In the genomic region with DNA sequence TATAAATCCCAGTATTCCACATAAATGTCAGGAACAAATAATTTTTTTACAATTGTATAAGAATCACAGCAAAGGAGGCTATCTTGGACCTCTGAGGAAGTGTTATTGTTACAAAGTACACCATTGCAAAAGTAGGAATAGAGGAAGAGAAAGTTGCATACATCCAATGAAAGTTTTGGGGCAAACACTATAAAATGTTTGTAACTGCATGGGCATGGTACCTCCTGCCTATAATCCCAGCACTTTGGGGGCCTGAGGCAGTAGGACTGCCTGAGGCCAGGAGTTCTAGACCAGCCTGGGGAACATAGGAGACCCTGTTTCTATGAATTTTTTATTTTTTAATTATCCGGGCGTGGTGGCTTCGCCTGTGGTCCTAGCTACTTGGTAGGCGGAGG, we compare ENCODE assay signal across 8 cellular contexts. TPM values are rescaled to one million over a fixed set of nuclear protein-coding genes. Genes with fewer than 3 reads are reported as not detected.
DNase-seq lines count a peak whose midpoint lies in the region; FAIRE-seq and TF ChIP-seq lines count a peak whose summit lies in the region.

No MANE protein-coding gene starts in this region.

- peak overlapping the region; percentile 79 for H3K9ac ChIP-seq in GM23248

- no peaks in the 10 kb centered on the region for H4K20me1 ChIP-seq in GM23248 (ENCODE audit: insufficient read depth)

- H3K36me3 ChIP-seq in GM23248 (ENCODE audit: low read depth) (no peaks in the 10 kb centered on the region), esophagus muscularis mucosa (peaks cover 0 to 16% (median 4%) of the 10 kb centered on the region in 4 donors)

- no peak for TF ChIP-seq POLR2A in esophagus muscularis mucosa (IDR thresholded peaks at IDR 0.05; ENCODE audit: low read depth)

- no peak for FAIRE-seq in frontal cortex (lab: Jason Lieb, UNC)
- no peak for FAIRE-seq in RCC 7860 (lab: Jason Lieb, UNC)

- H3K27ac ChIP-seq in GM23248 (peak overlapping the region; percentile 70), RWPE1 (peak overlapping the region; percentile 98), esophagus muscularis mucosa (replicated peaks in 1 of 4) (peak overlapping the region; percentile 89 to 96 (median 94))

- peak overlapping the region; percentile 94 for H2AFZ ChIP-seq in GM23248

- peaks cover 23% of the 10 kb centered on the region for H3K4me1 ChIP-seq in GM23248 (ENCODE audit: insufficient read depth)
- peaks cover 21 to 37% (median 29%) of the 10 kb centered on the region in 4 donors for H3K4me1 ChIP-seq in esophagus muscularis mucosa

- CTCF ChIA-PET in RWPE1 (lab: Yijun Ruan, JAX) = no interaction called here

- no peak for TF ChIP-seq CTCF in RWPE1 (conservative IDR thresholded peaks at IDR 0.05; ENCODE audit: low read depth)
- TF ChIP-seq CTCF in esophagus muscularis mucosa (IDR thresholded peaks at IDR 0.05) = no peak
- TF ChIP-seq CTCF in GM13976 (IDR thresholded peaks at IDR 0.05; ENCODE audit: borderline replicate concordance, control extremely low read depth, extremely low read depth, insufficient read depth, missing control alignments) = no peak

- TF ChIP-seq EP300 in esophagus muscularis mucosa (IDR thresholded peaks at IDR 0.05) = no peak

- peaks cover 28% of the 10 kb centered on the region for H3F3A ChIP-seq in GM23248 (ENCODE audit: insufficient read depth)

- H3K4me3 ChIP-seq in GM23248 (peak overlapping the region; percentile 88), esophagus muscularis mucosa (peak overlapping the region; percentile 73 to 97 (median 85)), skeletal muscle cell (ENCODE audit: low read depth, low read length) (peak overlapping the region; percentile 67)

- intact Hi-C loops in esophagus muscularis mucosa (cut with DNase I) = loop anchor here (1.0 kb wide), 1 partner anchor 52 kb away; a partner anchor contains a TSS

- in situ Hi-C loops in GM23248 (cut with MboI) = no loop called here
- in situ Hi-C loops in GM13976 (cut with MboI; ENCODE audit: low sequenced_read_pairs, unreplicated experiment) = no loop called here

- H3K4me2 ChIP-seq in GM23248 (ENCODE audit: unreplicated experiment) = peak overlapping the region; percentile 87

- H3K79me2 ChIP-seq in GM23248 (ENCODE audit: insufficient read depth) = peaks cover 31% of the 10 kb centered on the region

- POLR2A ChIA-PET in RWPE1 (lab: Yijun Ruan, JAX; ENCODE audit: low non-redundant PET) = no interaction called here

- DNase-seq in GM23248 (peak; percentile 21), RWPE1 (ENCODE audit: low spot score) (no peak), esophagus muscularis mucosa (ENCODE audit: extremely low spot score) (no peak), skeletal muscle cell (ENCODE audit: low read depth) (no peak), amniotic stem cell (lab: John Stamatoyannopoulos, UW) (no peak), frontal cortex (ENCODE audit: low spot score in 2 of 2) (no peak), GM13976 (ENCODE audit: low spot score) (no peak), RCC 7860 (ENCODE audit: low spot score) (no peak)

- 88 to 90% methylated on average over 4 of the region's 4 CpGs for WGBS in GM23248 (ENCODE audit: low coverage in 1 of 2, low lambda C conversion rate in 2 of 2, missing lambda C conversion rate in 2 of 2), 2 experiments
- WGBS in esophagus muscularis mucosa = 84% methylated on average over 4 of the region's 4 CpGs

- no peaks in the 10 kb centered on the region for H3K27me3 ChIP-seq in GM23248 (replicated peaks; ENCODE audit: insufficient read depth)
- no peaks in the 10 kb centered on the region for H3K27me3 ChIP-seq in esophagus muscularis mucosa

- H3K9me3 ChIP-seq in GM23248 (ENCODE audit: low read depth) = no peaks in the 10 kb centered on the region
- H3K9me3 ChIP-seq in esophagus muscularis mucosa = no peaks in the 10 kb centered on the region

- H3K9me2 ChIP-seq in GM23248 (ENCODE audit: insufficient read depth) = no peaks in the 10 kb centered on the region

RNA-seq across cellular contexts. Expression of a gene that starts 0.8 kb away (rescaled TPM):
- 29.8 and 46.3 TPM in 2 replicates for total RNA-seq in GM23248 (2014; rRNA removed; shearing (Covaris generic))
- polyA plus RNA-seq in GM23248 (2016; fragmentation: Nextera tagmentation; extraction: Ambion mirVana) = 36.2 and 43.7 TPM in 2 replicates
- total RNA-seq in esophagus muscularis mucosa (10 to 100 TPM; 25.0 to 40.7 (median 33.2) TPM), frontal cortex (77.9 TPM)

RNA-seq across cellular contexts. Expression of a gene that starts 28.0 kb away (rescaled TPM):
- 57.8 and 65.6 TPM in 2 replicates for total RNA-seq in GM23248 (2014; rRNA removed; shearing (Covaris generic))
- 147 and 159 TPM in 2 replicates for polyA plus RNA-seq in GM23248 (2016; fragmentation: Nextera tagmentation; extraction: Ambion mirVana)
- total RNA-seq in esophagus muscularis mucosa = 10 to 100 TPM; 52.6 to 83.1 (median 61.1) TPM
- 69.3 TPM for total RNA-seq in frontal cortex

RNA-seq across cellular contexts. Expression of a gene that starts 51.8 kb away (rescaled TPM):
- 17.1 and 30.0 TPM in 2 replicates for total RNA-seq in GM23248 (2014; rRNA removed; shearing (Covaris generic))
- polyA plus RNA-seq in GM23248 (2016; fragmentation: Nextera tagmentation; extraction: Ambion mirVana) = 5.5 and 6.6 TPM in 2 replicates
- total RNA-seq in esophagus muscularis mucosa = 10 to 100 TPM; 13.3 to 16.6 (median 14.4) TPM
- 293 TPM for total RNA-seq in frontal cortex
